In the genomic region with DNA sequence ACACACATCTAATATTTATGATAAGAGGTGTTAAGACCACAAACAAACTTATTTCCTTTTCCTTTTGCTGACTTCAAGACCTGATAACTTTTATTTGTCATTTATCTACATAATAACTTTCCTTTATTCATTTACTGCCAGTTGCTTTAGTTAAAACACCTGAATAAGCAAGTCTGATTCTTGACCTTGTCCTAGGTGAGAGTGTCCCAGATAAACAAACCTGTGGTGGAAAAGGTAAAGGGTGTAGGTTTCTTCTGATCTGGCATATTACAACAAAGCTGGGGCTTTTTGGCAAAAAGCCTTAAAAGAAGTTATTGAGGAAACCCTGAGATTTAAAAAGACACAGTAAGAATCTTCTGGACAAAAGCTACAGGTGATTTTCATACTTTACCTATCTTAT, we compare ENCODE assay signal across 34 cellular contexts.
DNase-seq lines count a peak whose midpoint lies in the region; ATAC-seq, FAIRE-seq and TF ChIP-seq lines count a peak whose summit lies in the region.
"Had no signal": no experiment of that assay in that cellular context is flagged by ENCODE, and none has a peak within 500 bp of the region (broad histone marks: within the 10 kb centered on the region; RNA-seq: fewer than 3 reads in every experiment).

No MANE protein-coding gene starts in this region.

- H3K27me3 ChIP-seq in GM23338 (ENCODE audit: insufficient read depth): no peaks in the 10 kb centered on the region
- no peaks in the 10 kb centered on the region for H3K27me3 ChIP-seq in body of pancreas
- no peaks in the 10 kb centered on the region for H3K27me3 ChIP-seq in pancreas
- H3K27me3 ChIP-seq: BE2C; BLaER1; BLaER1 treated with 17β-estradiol and CSF1 and Interleukin-3, amounts not matched to agents 10 nM and 100 nM had no signal

- no peak for FAIRE-seq in pancreas (lab: Jason Lieb, UNC)
- FAIRE-seq: A204.1, A549 had no signal

- ATAC-seq in GM23338 (no peak), body of pancreas (peak; percentile 69), pancreas (peak; percentile 71 to 95 (median 86)), Right ventricle myocardium inferior (no peak)
- ATAC-seq: A549; CD8-positive, alpha-beta T cell had no signal

- H3K36me3 ChIP-seq in GM23338 (ENCODE audit: insufficient read depth) (no peaks in the 10 kb centered on the region), body of pancreas (replicated peaks in 1 of 2; ENCODE audit: insufficient read depth in 1 of 2, low read depth in 2 of 2) (no peaks in the 10 kb centered on the region), pancreas (no peaks in the 10 kb centered on the region)
- H3K36me3 ChIP-seq: BE2C; BLaER1; BLaER1 treated with 17β-estradiol and CSF1 and Interleukin-3, amounts not matched to agents 10 nM and 100 nM had no signal

- H3F3A ChIP-seq in GM23338 (replicated peaks; ENCODE audit: low read depth): no peaks in the 10 kb centered on the region

- no peaks in the 10 kb centered on the region for H4K20me1 ChIP-seq in GM23338 (replicated peaks; ENCODE audit: insufficient read depth)
- H4K20me1 ChIP-seq: BLaER1; BLaER1 treated with 17β-estradiol and CSF1 and Interleukin-3, amounts not matched to agents 10 nM and 100 nM had no signal

- no peak for DNase-seq in GM23338 (ENCODE audit: low spot score)
- DNase-seq in body of pancreas: no peak
- no peak for DNase-seq in pancreas
- no peak for DNase-seq in Right ventricle myocardium inferior (ENCODE audit: missing footprints)
- no peak for DNase-seq in activated CD4-positive, alpha-beta T cell treated with anti-CD3 and anti-CD28 coated beads, Interleukin-2, amount 10 ng/mL, durations not matched to agents 24 days and 14 days
- no peak for DNase-seq in COLO668 (lab: John Stamatoyannopoulos, UW; ENCODE audit: unreplicated experiment)
- DNase-seq: 8988T; ACHN; AML-193; BE2C; C1 segment of cervical spinal cord; Caco-2; Calu3; CD4-positive, alpha-beta memory T cell; CD4-positive, alpha-beta T cell; CD4-positive, CD25-positive, alpha-beta regulatory T cell; CD8-positive, alpha-beta memory T cell; CD8-positive, alpha-beta T cell; COR-L47; DMS 273 treated with DMSO at 0.1 percent for 48 hours; DMS153; DMS53; DMS79; DMS79 treated with DMSO at 0.1 percent for 48 hours; DND-41; EL had no signal

- TF ChIP-seq POLR2A in body of pancreas (IDR thresholded peaks at IDR 0.05): no peak

- no peak overlapping the region for H3K4me3 ChIP-seq in GM23338
- H3K4me3 ChIP-seq in body of pancreas: no peak overlapping the region
- no peak overlapping the region for H3K4me3 ChIP-seq in pancreas
- H3K4me3 ChIP-seq: A549; BLaER1; BLaER1 treated with 17β-estradiol and CSF1 and Interleukin-3, amounts not matched to agents 10 nM and 100 nM had no signal

- intact Hi-C loops in body of pancreas (cut with DNase I): no loop called here
- intact Hi-C loops in pancreas (cut with DNase I): no loop called here
- intact Hi-C loops in Right ventricle myocardium inferior (cut with DNase I): no loop called here
- intact Hi-C loops in activated CD4-positive, alpha-beta T cell treated with anti-CD3 and anti-CD28 coated beads, Interleukin-2, amount 10 ng/mL, durations not matched to agents 24 days and 14 days (cut with micrococcal nuclease): no loop called here

- peaks cover 3% of the 10 kb centered on the region; the same call in 2 of the 3 replicates for H3K9me3 Mint-ChIP-seq in GM23338
- H3K9me3 Mint-ChIP-seq in activated CD4-positive, alpha-beta T cell treated with anti-CD3 and anti-CD28 coated beads, Interleukin-2, amount 10 ng/mL, durations not matched to agents 24 days and 14 days: peaks cover 4% of the 10 kb centered on the region

- no peaks in the 10 kb centered on the region for H3K79me2 ChIP-seq in GM23338 (replicated peaks; ENCODE audit: insufficient read depth)

- H3K27ac ChIP-seq in GM23338 (ENCODE audit: low read depth) (no peak overlapping the region), body of pancreas (no peak overlapping the region), pancreas (no peak overlapping the region)
- H3K27ac ChIP-seq: 22Rv1; A549; BLaER1; BLaER1 treated with 17β-estradiol and CSF1 and Interleukin-3, amounts not matched to agents 10 nM and 100 nM; C4-2B had no signal

- no peaks in the 10 kb centered on the region for H3K9me3 ChIP-seq in body of pancreas
- no peaks in the 10 kb centered on the region for H3K9me3 ChIP-seq in pancreas
- H3K9me3 ChIP-seq: A549, BE2C, BLaER1, Caco-2 had no signal

- H3K4me2 ChIP-seq in GM23338: no peak overlapping the region
- H3K4me2 ChIP-seq: A549; BLaER1; BLaER1 treated with 17β-estradiol and CSF1 and Interleukin-3, amounts not matched to agents 10 nM and 100 nM had no signal

- H3K27ac Mint-ChIP-seq in GM23338: 0 out of 2 replicates have a peak overlapping the region, but pooled peaks have one; percentile 74
- H3K27ac Mint-ChIP-seq in activated CD4-positive, alpha-beta T cell treated with anti-CD3 and anti-CD28 coated beads, Interleukin-2, amount 10 ng/mL, durations not matched to agents 24 days and 14 days: no peak overlapping the region
- H3K27ac Mint-ChIP-seq: B cell; CD14-positive monocyte; CD4-positive, alpha-beta memory T cell; CD4-positive, alpha-beta T cell; CD4-positive, CD25-positive, alpha-beta regulatory T cell; CD8-positive, alpha-beta memory T cell; CD8-positive, alpha-beta T cell had no signal

- H2AFZ ChIP-seq in GM23338: no peak overlapping the region

- peaks cover 3% of the 10 kb centered on the region for H3K9me2 ChIP-seq in GM23338 (ENCODE audit: insufficient read depth)

- no peaks in the 10 kb centered on the region; the same call in 1 of the 2 replicates for H3K4me1 ChIP-seq in GM23338 (ENCODE audit: insufficient read depth)
- H3K4me1 ChIP-seq in body of pancreas: peaks cover 5% of the 10 kb centered on the region
- H3K4me1 ChIP-seq in pancreas: peaks cover 0 to 9% (median 0%) of the 10 kb centered on the region in 3 donors
- H3K4me1 ChIP-seq: A549; BE2C; BLaER1; BLaER1 treated with 17β-estradiol and CSF1 and Interleukin-3, amounts not matched to agents 10 nM and 100 nM; Caco-2 had no signal

- H3K36me3 Mint-ChIP-seq in GM23338 (ENCODE audit: low read depth): peaks cover 2% of the 10 kb centered on the region; the same call in 1 of the 3 replicates
- no peaks in the 10 kb centered on the region for H3K36me3 Mint-ChIP-seq in activated CD4-positive, alpha-beta T cell treated with anti-CD3 and anti-CD28 coated beads, Interleukin-2, amount 10 ng/mL, durations not matched to agents 24 days and 14 days (ENCODE audit: low read depth)
- H3K36me3 Mint-ChIP-seq: CD14-positive monocyte; CD4-positive, alpha-beta memory T cell; CD4-positive, CD25-positive, alpha-beta regulatory T cell; CD8-positive, alpha-beta memory T cell; CD8-positive, alpha-beta T cell had no signal

- no peak for TF ChIP-seq CTCF in GM23338 (conservative IDR thresholded peaks at IDR 0.05; ENCODE audit: low read depth in 2 of 2)
- no peak for TF ChIP-seq CTCF in body of pancreas (IDR thresholded peaks at IDR 0.05)
- TF ChIP-seq CTCF in pancreas (IDR thresholded peaks at IDR 0.05): no peak

- no peak overlapping the region for H3K4me3 Mint-ChIP-seq in GM23338
- no peak overlapping the region for H3K4me3 Mint-ChIP-seq in activated CD4-positive, alpha-beta T cell treated with anti-CD3 and anti-CD28 coated beads, Interleukin-2, amount 10 ng/mL, durations not matched to agents 24 days and 14 days
- H3K4me3 Mint-ChIP-seq: B cell; CD14-positive monocyte; CD4-positive, alpha-beta memory T cell; CD4-positive, alpha-beta T cell; CD4-positive, CD25-positive, alpha-beta regulatory T cell; CD8-positive, alpha-beta memory T cell; CD8-positive, alpha-beta T cell had no signal

- peaks cover 5% of the 10 kb centered on the region; the same call in 2 of the 3 replicates for H3K4me1 Mint-ChIP-seq in GM23338
- H3K4me1 Mint-ChIP-seq in activated CD4-positive, alpha-beta T cell treated with anti-CD3 and anti-CD28 coated beads, Interleukin-2, amount 10 ng/mL, durations not matched to agents 24 days and 14 days: no peaks in the 10 kb centered on the region
- H3K4me1 Mint-ChIP-seq: B cell; CD14-positive monocyte; CD4-positive, alpha-beta memory T cell; CD4-positive, CD25-positive, alpha-beta regulatory T cell; CD8-positive, alpha-beta memory T cell had no signal

- H3K27me3 Mint-ChIP-seq in GM23338 (ENCODE audit: insufficient read depth, low read depth, poor library complexity): no peaks in the 10 kb centered on the region
- no peaks in the 10 kb centered on the region for H3K27me3 Mint-ChIP-seq in activated CD4-positive, alpha-beta T cell treated with anti-CD3 and anti-CD28 coated beads, Interleukin-2, amount 10 ng/mL, durations not matched to agents 24 days and 14 days
- H3K27me3 Mint-ChIP-seq: B cell; CD4-positive, alpha-beta memory T cell; CD4-positive, alpha-beta T cell; CD4-positive, CD25-positive, alpha-beta regulatory T cell; CD8-positive, alpha-beta memory T cell had no signal

TF ChIP-seq in GM23338, 12 proteins besides CTCF, POLR2A, EP300 and RAD21 (continues in another document):
- TF ChIP-seq STAT1 (IDR thresholded peaks at IDR 0.05; ENCODE audit: unreplicated experiment) (no peak), ZNF114 (CRISPR knock-in tag; IDR thresholded peaks at IDR 0.05) (no peak), REST (IDR thresholded peaks at IDR 0.05; ENCODE audit: unreplicated experiment) (no peak)

Comparison
In these comparisons a context has a peak if more than half of its experiments do, and no peak if none do; other contexts are left out.
1. ATAC-seq: peak in body of pancreas (single experiment) and pancreas (4 of 4); none in GM23338 (single experiment) and Right ventricle myocardium inferior (single experiment).